Comparison of ENCODE assay signal across 23 cellular contexts in genomic region chr20:52441708-52442107, GRCh38.
"Had no signal": no experiment of that assay in that cellular context is flagged by ENCODE, and none has a peak within 500 bp of the region (broad histone marks: within the 10 kb centered on the region; RNA-seq: fewer than 3 reads in every experiment).

No MANE protein-coding gene starts in this region.

- H3K27me3 Mint-ChIP-seq: effector memory CD8-positive, alpha-beta T cell had no signal

- ATAC-seq: effector memory CD8-positive, alpha-beta T cell; esophagus mucosa; gastrocnemius medialis; heart right ventricle; left cardiac atrium; left lung; left ventricle myocardium superior; lower lobe of right lung had no signal

- H3K27ac ChIP-seq: colonic mucosa, epithelial cell of prostate, esophagus squamous epithelium, gastrocnemius medialis, heart right ventricle, left lung, lower lobe of right lung had no signal

- DNase-seq: colonic mucosa; cortex of kidney; effector CD8-positive, alpha-beta T cell; effector memory CD8-positive, alpha-beta T cell; endodermal cell; erythroblast; esophagus squamous epithelium; foreskin fibroblast; foreskin melanocyte; gastrocnemius medialis; glutamatergic neuron; head of caudate nucleus; heart right ventricle; hippocampal formation; left cardiac atrium; left lung; left ventricle myocardium superior; lower lobe of right lung; mesenchymal stem cell; midbrain had no signal

- H3K4me3 ChIP-seq: colonic mucosa, esophagus squamous epithelium, gastrocnemius medialis, heart right ventricle, left lung, lower lobe of right lung had no signal

- H3K27me3 ChIP-seq: colonic mucosa, gastrocnemius medialis had no signal

- H3K4me3 Mint-ChIP-seq: dendritic cell treated with granulocyte-macrophage colony-stimulating factor and Interleukin-4, amounts not matched to agents 40 ng/mL and 50 ng/mL, for 4 days; effector memory CD8-positive, alpha-beta T cell; endodermal cell had no signal

- H3K9me3 ChIP-seq: colonic mucosa, esophagus squamous epithelium, gastrocnemius medialis, heart right ventricle, left lung, lower lobe of right lung had no signal

- H3K27ac Mint-ChIP-seq: dendritic cell treated with granulocyte-macrophage colony-stimulating factor and Interleukin-4, amounts not matched to agents 40 ng/mL and 50 ng/mL, for 4 days; effector memory CD8-positive, alpha-beta T cell; endodermal cell had no signal

- H3K36me3 ChIP-seq: colonic mucosa, esophagus squamous epithelium, gastrocnemius medialis, heart right ventricle, left lung, lower lobe of right lung had no signal
